In the genomic region with DNA sequence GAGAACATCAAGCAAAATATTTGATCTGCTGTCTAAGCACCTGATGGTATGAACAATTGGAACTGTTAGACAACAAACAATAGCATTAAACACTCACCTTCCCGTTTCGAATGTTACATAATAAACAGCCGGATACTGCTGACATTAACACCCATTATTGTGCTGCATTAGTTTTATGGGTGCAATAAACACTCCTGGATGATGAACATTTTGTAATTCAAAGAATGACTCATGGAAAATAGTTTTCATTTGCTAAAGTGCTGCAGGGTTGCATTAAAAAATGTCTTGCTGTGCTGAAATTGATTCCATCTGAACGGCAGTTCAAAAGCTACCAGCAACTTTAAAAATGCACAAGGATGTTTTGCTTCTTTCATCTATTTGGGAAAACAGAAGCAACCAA, we compare ENCODE assay signal across 1 cellular context.
TF ChIP-seq lines count a peak whose summit lies in the region.

No MANE protein-coding gene starts in this region.

TF ChIP-seq in HEK293, 187 proteins besides CTCF, POLR2A, EP300 and RAD21 (continued from another document and continues in another):
- TF ChIP-seq SALL2 (tag by site-specific recombination; IDR thresholded peaks at IDR 0.05; ENCODE audit: borderline replicate concordance) (no peak), ZNF138 (tag by site-specific recombination; IDR thresholded peaks at IDR 0.05; ENCODE audit: borderline replicate concordance) (no peak), ZNF404 (tag by site-specific recombination; IDR thresholded peaks at IDR 0.05) (no peak), ZNF768 (tag by site-specific recombination; IDR thresholded peaks at IDR 0.05) (no peak), ZNF23 (tag by site-specific recombination; IDR thresholded peaks at IDR 0.05; ENCODE audit: borderline replicate concordance) (no peak), ZNF426 (tag by site-specific recombination; IDR thresholded peaks at IDR 0.05) (no peak), HOXD13 (CRISPR knock-in tag; IDR thresholded peaks at IDR 0.05; ENCODE audit: borderline replicate concordance) (no peak), GLI4 (tag by site-specific recombination; IDR thresholded peaks at IDR 0.05) (no peak), ZNF660 (tag by site-specific recombination; IDR thresholded peaks at IDR 0.05) (peak; percentile 82), ZNF248 (tag by site-specific recombination; IDR thresholded peaks at IDR 0.05) (no peak), ZNF274 (IDR thresholded peaks at IDR 0.05; ENCODE audit: low read length) (no peak), ZNF274 (tag by site-specific recombination; IDR thresholded peaks at IDR 0.05; ENCODE audit: borderline replicate concordance) (no peak), ZNF140 (tag by site-specific recombination; IDR thresholded peaks at IDR 0.05) (no peak), ZNF555 (tag by site-specific recombination; conservative IDR thresholded peaks at IDR 0.05) (no peak), ZNF529 (tag by site-specific recombination; IDR thresholded peaks at IDR 0.05; ENCODE audit: insufficient replicate concordance) (peak; percentile 14), ZNF449 (tag by site-specific recombination; IDR thresholded peaks at IDR 0.05) (no peak), ZBTB6 (tag by site-specific recombination; IDR thresholded peaks at IDR 0.05) (no peak), ZBTB8A (tag by site-specific recombination; IDR thresholded peaks at IDR 0.05) (peak; percentile 73), KLF9 (tag by site-specific recombination; IDR thresholded peaks at IDR 0.05; ENCODE audit: low read depth) (no peak; the same call in 1 of the 2 replicates), ZNF10 (tag by site-specific recombination; IDR thresholded peaks at IDR 0.05) (peak; percentile 89), GLIS1 (tag by site-specific recombination; IDR thresholded peaks at IDR 0.05) (peak; percentile 55), PRDM2 (tag by site-specific recombination; IDR thresholded peaks at IDR 0.05; ENCODE audit: borderline replicate concordance) (no peak), ZNF596 (tag by site-specific recombination; IDR thresholded peaks at IDR 0.05) (0 out of 2 replicates have a peak, but pooled peaks have one; percentile 20), ZBTB21 (tag by site-specific recombination; IDR thresholded peaks at IDR 0.05) (peak; percentile 76), ZNF37A (tag by site-specific recombination; IDR thresholded peaks at IDR 0.05) (no peak), ZNF133 (tag by site-specific recombination; IDR thresholded peaks at IDR 0.05) (no peak), ZBTB26 (tag by site-specific recombination; optimal IDR thresholded peaks at IDR 0.05) (no peak), ZNF654 (tag by site-specific recombination; IDR thresholded peaks at IDR 0.05; ENCODE audit: low read depth) (no peak), SETDB1 (IDR thresholded peaks at IDR 0.05; ENCODE audit: insufficient read length, low read length) (no peak), SP2 (tag by site-specific recombination; IDR thresholded peaks at IDR 0.05) (peak; percentile 29; the same call in 1 of the 2 replicates), ZNF324 (tag by site-specific recombination; IDR thresholded peaks at IDR 0.05) (peak; percentile 84), FEZF1 (tag by site-specific recombination; IDR thresholded peaks at IDR 0.05) (peak; percentile 94), ZNF629 (tag by site-specific recombination; IDR thresholded peaks at IDR 0.05) (peak; percentile 91)
- TF ChIP-seq, protein P1, sequence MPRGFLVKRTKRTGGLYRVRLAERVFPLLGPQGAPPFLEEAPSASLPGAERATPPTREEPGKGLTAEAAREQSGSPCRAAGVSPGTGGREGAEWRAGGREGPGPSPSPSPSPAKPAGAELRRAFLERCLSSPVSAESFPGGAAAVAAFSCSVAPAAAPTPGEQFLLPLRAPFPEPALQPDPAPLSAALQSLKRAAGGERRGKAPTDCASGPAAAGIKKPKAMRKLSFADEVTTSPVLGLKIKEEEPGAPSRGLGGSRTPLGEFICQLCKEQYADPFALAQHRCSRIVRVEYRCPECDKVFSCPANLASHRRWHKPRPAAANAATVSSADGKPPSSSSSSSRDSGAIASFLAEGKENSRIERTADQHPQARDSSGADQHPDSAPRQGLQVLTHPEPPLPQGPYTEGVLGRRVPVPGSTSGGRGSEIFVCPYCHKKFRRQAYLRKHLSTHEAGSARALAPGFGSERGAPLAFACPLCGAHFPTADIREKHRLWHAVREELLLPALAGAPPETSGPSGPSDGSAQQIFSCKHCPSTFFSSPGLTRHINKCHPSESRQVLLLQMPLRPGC (tag by site-specific recombination; IDR thresholded peaks at IDR 0.05): peak; percentile 98
- TF ChIP-seq, protein P2, sequence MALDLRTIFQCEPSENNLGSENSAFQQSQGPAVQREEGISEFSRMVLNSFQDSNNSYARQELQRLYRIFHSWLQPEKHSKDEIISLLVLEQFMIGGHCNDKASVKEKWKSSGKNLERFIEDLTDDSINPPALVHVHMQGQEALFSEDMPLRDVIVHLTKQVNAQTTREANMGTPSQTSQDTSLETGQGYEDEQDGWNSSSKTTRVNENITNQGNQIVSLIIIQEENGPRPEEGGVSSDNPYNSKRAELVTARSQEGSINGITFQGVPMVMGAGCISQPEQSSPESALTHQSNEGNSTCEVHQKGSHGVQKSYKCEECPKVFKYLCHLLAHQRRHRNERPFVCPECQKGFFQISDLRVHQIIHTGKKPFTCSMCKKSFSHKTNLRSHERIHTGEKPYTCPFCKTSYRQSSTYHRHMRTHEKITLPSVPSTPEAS (tag by site-specific recombination; IDR thresholded peaks at IDR 0.05): 0 out of 2 replicates have a peak, but pooled peaks have one; percentile 46
- TF ChIP-seq, protein P3, sequence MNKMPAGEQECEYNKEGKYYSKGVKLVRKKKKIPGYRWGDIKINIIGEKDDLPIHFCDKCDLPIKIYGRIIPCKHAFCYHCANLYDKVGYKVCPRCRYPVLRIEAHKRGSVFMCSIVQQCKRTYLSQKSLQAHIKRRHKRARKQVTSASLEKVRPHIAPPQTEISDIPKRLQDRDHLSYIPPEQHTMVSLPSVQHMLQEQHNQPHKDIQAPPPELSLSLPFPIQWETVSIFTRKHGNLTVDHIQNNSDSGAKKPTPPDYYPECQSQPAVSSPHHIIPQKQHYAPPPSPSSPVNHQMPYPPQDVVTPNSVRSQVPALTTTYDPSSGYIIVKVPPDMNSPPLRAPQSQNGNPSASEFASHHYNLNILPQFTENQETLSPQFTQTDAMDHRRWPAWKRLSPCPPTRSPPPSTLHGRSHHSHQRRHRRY (tag by site-specific recombination; IDR thresholded peaks at IDR 0.05): 0 out of 2 replicates have a peak, but pooled peaks have one; percentile 77
- TF ChIP-seq, protein P4, sequence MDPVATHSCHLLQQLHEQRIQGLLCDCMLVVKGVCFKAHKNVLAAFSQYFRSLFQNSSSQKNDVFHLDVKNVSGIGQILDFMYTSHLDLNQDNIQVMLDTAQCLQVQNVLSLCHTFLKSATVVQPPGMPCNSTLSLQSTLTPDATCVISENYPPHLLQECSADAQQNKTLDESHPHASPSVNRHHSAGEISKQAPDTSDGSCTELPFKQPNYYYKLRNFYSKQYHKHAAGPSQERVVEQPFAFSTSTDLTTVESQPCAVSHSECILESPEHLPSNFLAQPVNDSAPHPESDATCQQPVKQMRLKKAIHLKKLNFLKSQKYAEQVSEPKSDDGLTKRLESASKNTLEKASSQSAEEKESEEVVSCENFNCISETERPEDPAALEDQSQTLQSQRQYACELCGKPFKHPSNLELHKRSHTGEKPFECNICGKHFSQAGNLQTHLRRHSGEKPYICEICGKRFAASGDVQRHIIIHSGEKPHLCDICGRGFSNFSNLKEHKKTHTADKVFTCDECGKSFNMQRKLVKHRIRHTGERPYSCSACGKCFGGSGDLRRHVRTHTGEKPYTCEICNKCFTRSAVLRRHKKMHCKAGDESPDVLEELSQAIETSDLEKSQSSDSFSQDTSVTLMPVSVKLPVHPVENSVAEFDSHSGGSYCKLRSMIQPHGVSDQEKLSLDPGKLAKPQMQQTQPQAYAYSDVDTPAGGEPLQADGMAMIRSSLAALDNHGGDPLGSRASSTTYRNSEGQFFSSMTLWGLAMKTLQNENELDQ (tag by site-specific recombination; IDR thresholded peaks at IDR 0.05; ENCODE audit: low read depth): no peak
- TF ChIP-seq, protein P5, sequence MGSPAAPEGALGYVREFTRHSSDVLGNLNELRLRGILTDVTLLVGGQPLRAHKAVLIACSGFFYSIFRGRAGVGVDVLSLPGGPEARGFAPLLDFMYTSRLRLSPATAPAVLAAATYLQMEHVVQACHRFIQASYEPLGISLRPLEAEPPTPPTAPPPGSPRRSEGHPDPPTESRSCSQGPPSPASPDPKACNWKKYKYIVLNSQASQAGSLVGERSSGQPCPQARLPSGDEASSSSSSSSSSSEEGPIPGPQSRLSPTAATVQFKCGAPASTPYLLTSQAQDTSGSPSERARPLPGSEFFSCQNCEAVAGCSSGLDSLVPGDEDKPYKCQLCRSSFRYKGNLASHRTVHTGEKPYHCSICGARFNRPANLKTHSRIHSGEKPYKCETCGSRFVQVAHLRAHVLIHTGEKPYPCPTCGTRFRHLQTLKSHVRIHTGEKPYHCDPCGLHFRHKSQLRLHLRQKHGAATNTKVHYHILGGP (tag by site-specific recombination; IDR thresholded peaks at IDR 0.05): peak; percentile 88
- TF ChIP-seq, protein P6, sequence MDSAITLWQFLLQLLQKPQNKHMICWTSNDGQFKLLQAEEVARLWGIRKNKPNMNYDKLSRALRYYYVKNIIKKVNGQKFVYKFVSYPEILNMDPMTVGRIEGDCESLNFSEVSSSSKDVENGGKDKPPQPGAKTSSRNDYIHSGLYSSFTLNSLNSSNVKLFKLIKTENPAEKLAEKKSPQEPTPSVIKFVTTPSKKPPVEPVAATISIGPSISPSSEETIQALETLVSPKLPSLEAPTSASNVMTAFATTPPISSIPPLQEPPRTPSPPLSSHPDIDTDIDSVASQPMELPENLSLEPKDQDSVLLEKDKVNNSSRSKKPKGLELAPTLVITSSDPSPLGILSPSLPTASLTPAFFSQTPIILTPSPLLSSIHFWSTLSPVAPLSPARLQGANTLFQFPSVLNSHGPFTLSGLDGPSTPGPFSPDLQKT (IDR thresholded peaks at IDR 0.05; ENCODE audit: borderline replicate concordance, low read depth, low read length): no peak
